In the genomic region with DNA sequence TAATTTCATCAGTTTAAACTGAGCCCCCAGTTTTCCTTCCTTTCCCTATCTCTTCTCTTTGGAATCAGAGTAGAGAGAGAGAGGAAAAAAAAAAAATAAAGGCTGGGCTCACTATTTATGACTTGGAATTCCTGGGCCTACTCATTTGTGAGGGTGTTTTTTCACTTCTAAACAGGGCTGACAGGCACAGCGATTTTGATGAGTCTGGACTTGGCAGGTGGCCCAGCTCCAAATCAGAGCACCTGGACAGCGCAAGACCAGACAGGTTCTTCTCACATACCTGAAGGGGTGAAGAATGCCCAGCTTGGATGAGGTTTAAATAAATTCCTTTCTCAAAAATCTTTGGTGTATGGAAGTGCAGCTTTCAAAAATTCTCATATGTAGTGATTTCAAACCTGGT, we compare ENCODE assay signal across 9 cellular contexts.
DNase-seq lines count a peak whose midpoint lies in the region; ATAC-seq, FAIRE-seq and TF ChIP-seq lines count a peak whose summit lies in the region.
"Had no signal": no experiment of that assay in that cellular context is flagged by ENCODE, and none has a peak within 500 bp of the region (broad histone marks: within the 10 kb centered on the region; RNA-seq: fewer than 3 reads in every experiment).

No MANE protein-coding gene starts in this region.

- H3K27me3 ChIP-seq in foreskin keratinocyte (no peaks in the 10 kb centered on the region), MG63 (no peaks in the 10 kb centered on the region)

- POLR2A ChIA-PET in activated CD4-positive, alpha-beta memory T cell treated with anti-CD3 and anti-CD28 coated beads, Interleukin-2, amount 10 ng/mL, durations not matched to agents 7 days and 5 days (lab: Charles Lee): no interaction called here

- no peaks in the 10 kb centered on the region; the same call in 1 of the 2 replicates for H3K36me3 ChIP-seq in MG63

- CTCF ChIA-PET in activated CD4-positive, alpha-beta memory T cell treated with anti-CD3 and anti-CD28 coated beads, Interleukin-2, amount 10 ng/mL, durations not matched to agents 7 days and 5 days (lab: Charles Lee): no interaction called here

- no peak overlapping the region for H3K4me3 Mint-ChIP-seq in activated CD4-positive, alpha-beta memory T cell treated with anti-CD3 and anti-CD28 coated beads, Interleukin-2, amount 10 ng/mL, durations not matched to agents 7 days and 5 days
- H3K4me3 Mint-ChIP-seq: endodermal cell had no signal

- no peaks in the 10 kb centered on the region for H3K36me3 Mint-ChIP-seq in activated CD4-positive, alpha-beta memory T cell treated with anti-CD3 and anti-CD28 coated beads, Interleukin-2, amount 10 ng/mL, durations not matched to agents 7 days and 5 days (ENCODE audit: low read depth)

- ATAC-seq in foreskin keratinocyte: peak; percentile 76

- DNase-seq in ELF-1 (ENCODE audit: low read depth, low spot score) (peak; percentile 5), RCC 7860 (ENCODE audit: low spot score) (peak; percentile 53), foreskin keratinocyte (peak; percentile 98 to 99), renal cortical epithelial cell (ENCODE audit: low read depth) (peak; percentile 78), MG63 (no peak), T-helper 9 cell (no peak)
- no peak for DNase-seq in activated CD4-positive, alpha-beta memory T cell treated with anti-CD3 and anti-CD28 coated beads, Interleukin-2, amount 10 ng/mL, durations not matched to agents 7 days and 5 days
- DNase-seq in activated naive CD4-positive, alpha-beta T cell treated with anti-CD3 and anti-CD28 coated beads, Interleukin-2, amount 50 U/mL, for 16 hours: no peak
- DNase-seq: endodermal cell had no signal

- H3K27me3 Mint-ChIP-seq in activated CD4-positive, alpha-beta memory T cell treated with anti-CD3 and anti-CD28 coated beads, Interleukin-2, amount 10 ng/mL, durations not matched to agents 7 days and 5 days: peaks cover 11% of the 10 kb centered on the region

- peak overlapping the region; percentile 96 for H3K27ac ChIP-seq in foreskin keratinocyte

- H3K9me3 Mint-ChIP-seq in activated CD4-positive, alpha-beta memory T cell treated with anti-CD3 and anti-CD28 coated beads, Interleukin-2, amount 10 ng/mL, durations not matched to agents 7 days and 5 days: no peaks in the 10 kb centered on the region
- H3K9me3 Mint-ChIP-seq: endodermal cell had no signal

- TF ChIP-seq CTCF in foreskin keratinocyte (conservative IDR thresholded peaks at IDR 0.05): no peak

- no peak overlapping the region for H3K4me3 ChIP-seq in MG63

- no peak for FAIRE-seq in RCC 7860 (lab: Jason Lieb, UNC)

- H3K4me1 ChIP-seq in foreskin keratinocyte: peaks cover 52% of the 10 kb centered on the region

- H3K4me1 Mint-ChIP-seq in activated CD4-positive, alpha-beta memory T cell treated with anti-CD3 and anti-CD28 coated beads, Interleukin-2, amount 10 ng/mL, durations not matched to agents 7 days and 5 days: no peaks in the 10 kb centered on the region

- H3K9me3 ChIP-seq in MG63: no peaks in the 10 kb centered on the region

- no peak overlapping the region for H3K27ac Mint-ChIP-seq in activated CD4-positive, alpha-beta memory T cell treated with anti-CD3 and anti-CD28 coated beads, Interleukin-2, amount 10 ng/mL, durations not matched to agents 7 days and 5 days
- H3K27ac Mint-ChIP-seq: endodermal cell had no signal

Comparison
In these comparisons a context has a peak if more than half of its experiments do, and no peak if none do; other contexts are left out.
1. DNase-seq: peak in ELF-1 (single experiment), RCC 7860 (single experiment), foreskin keratinocyte (2 of 2) and renal cortical epithelial cell (single experiment); none in activated CD4-positive, alpha-beta memory T cell treated with anti-CD3 and anti-CD28 coated beads, Interleukin-2, amount 10 ng/mL, durations not matched to agents 7 days and 5 days (single experiment), MG63 (single experiment), activated naive CD4-positive, alpha-beta T cell treated with anti-CD3 and anti-CD28 coated beads, Interleukin-2, amount 50 U/mL, for 16 hours (single experiment) and T-helper 9 cell (single experiment).